In genomic region chr10:17444062-17444714, GRCh38 we compare ENCODE assay signal across 10 cellular contexts. TPM values are rescaled to one million over a fixed set of nuclear protein-coding genes. Genes with fewer than 3 reads are reported as not detected.
DNase-seq lines count a peak whose midpoint lies in the region; ATAC-seq and TF ChIP-seq lines count a peak whose summit lies in the region.
"Had no signal": no experiment of that assay in that cellular context is flagged by ENCODE, and none has a peak within 500 bp of the region (broad histone marks: within the 10 kb centered on the region; RNA-seq: fewer than 3 reads in every experiment).

No MANE protein-coding gene starts in this region.

- intact Hi-C loops in left ventricle myocardium inferior (cut with micrococcal nuclease) (no loop called here), Right ventricle myocardium superior (cut with DNase I) (no loop called here), upper lobe of right lung (cut with DNase I) (no loop called here)
- intact Hi-C loops in activated CD4-positive, alpha-beta memory T cell treated with anti-CD3 and anti-CD28 coated beads for 36 hours (cut with micrococcal nuclease): loop anchor here (1.0 to 5.0 kb wide), 4 partner anchors 8 to 417 kb away; no protein-coding TSS in a partner anchor

- H3K27ac Mint-ChIP-seq in activated CD4-positive, alpha-beta memory T cell treated with anti-CD3 and anti-CD28 coated beads for 36 hours: no peak overlapping the region

- H3K4me3 ChIP-seq in left ventricle myocardium inferior (peak overlapping the region; percentile 1), upper lobe of right lung (no peak overlapping the region)
- H3K4me3 ChIP-seq: adrenal gland had no signal

- H3K4me1 Mint-ChIP-seq in activated CD4-positive, alpha-beta memory T cell treated with anti-CD3 and anti-CD28 coated beads for 36 hours (ENCODE audit: low read depth): peaks cover 13% of the 10 kb centered on the region

- H3K27me3 Mint-ChIP-seq in activated CD4-positive, alpha-beta memory T cell treated with anti-CD3 and anti-CD28 coated beads for 36 hours: peaks cover 17% of the 10 kb centered on the region

- peaks cover 16% of the 10 kb centered on the region for H3K9me3 ChIP-seq in left ventricle myocardium inferior (replicated peaks)
- H3K9me3 ChIP-seq in upper lobe of right lung: peaks cover 10% of the 10 kb centered on the region

- H3K27me3 ChIP-seq in left ventricle myocardium inferior (ENCODE audit: low read depth) (peaks cover 33% of the 10 kb centered on the region), upper lobe of right lung (peaks cover 9% of the 10 kb centered on the region)

- DNase-seq in left ventricle myocardium inferior (no peak), Right ventricle myocardium superior (no peak), upper lobe of right lung (no peak), CD1c-positive myeloid dendritic cell (ENCODE audit: extremely low spot score) (no peak), RWPE1 (ENCODE audit: low spot score) (no peak), NCI-H2227 treated with DMSO at 0.1 percent for 48 hours (lab: John Stamatoyannopoulos, UW) (no peak)
- peak; percentile 38 for DNase-seq in activated CD4-positive, alpha-beta memory T cell treated with anti-CD3 and anti-CD28 coated beads for 36 hours
- DNase-seq: adrenal gland, C1 segment of cervical spinal cord had no signal

- H3K4me3 Mint-ChIP-seq in activated CD4-positive, alpha-beta memory T cell treated with anti-CD3 and anti-CD28 coated beads for 36 hours: peak overlapping the region; percentile 25

- peak overlapping the region; percentile 67 for H3K27ac ChIP-seq in left ventricle myocardium inferior (replicated peaks)
- H3K27ac ChIP-seq in upper lobe of right lung: peak overlapping the region; percentile 33
- H3K27ac ChIP-seq in RWPE1: no peak overlapping the region
- H3K27ac ChIP-seq: adrenal gland had no signal

- H3K4me1 ChIP-seq in left ventricle myocardium inferior: peaks cover 20% of the 10 kb centered on the region
- no peaks in the 10 kb centered on the region for H3K4me1 ChIP-seq in upper lobe of right lung
- H3K4me1 ChIP-seq: adrenal gland had no signal

- TF ChIP-seq CTCF in left ventricle myocardium inferior (IDR thresholded peaks at IDR 0.05; ENCODE audit: borderline replicate concordance) (no peak), upper lobe of right lung (IDR thresholded peaks at IDR 0.05) (no peak), RWPE1 (conservative IDR thresholded peaks at IDR 0.05; ENCODE audit: low read depth) (no peak)

- POLR2A ChIA-PET in activated CD4-positive, alpha-beta memory T cell treated with anti-CD3 and anti-CD28 coated beads for 36 hours (lab: Charles Lee): interaction anchor here (1.1 kb wide), 1 partner anchor 9 kb away, joined by 3 read pairs; no protein-coding TSS in a partner anchor
- POLR2A ChIA-PET in RWPE1 (lab: Yijun Ruan, JAX; ENCODE audit: low non-redundant PET): no interaction called here

- H3K36me3 Mint-ChIP-seq in activated CD4-positive, alpha-beta memory T cell treated with anti-CD3 and anti-CD28 coated beads for 36 hours: peaks cover 6% of the 10 kb centered on the region

- ATAC-seq in Right ventricle myocardium superior (ENCODE audit: poor library complexity) (no peak), HG02870 (IDR thresholded peaks at IDR 0.05; ENCODE audit: unreplicated experiment) (peak; percentile 99), upper lobe of right lung (no peak)

- H3K36me3 ChIP-seq in left ventricle myocardium inferior (peaks cover 19% of the 10 kb centered on the region), upper lobe of right lung (no peaks in the 10 kb centered on the region)
- H3K36me3 ChIP-seq: adrenal gland had no signal

- H3K9me3 Mint-ChIP-seq in activated CD4-positive, alpha-beta memory T cell treated with anti-CD3 and anti-CD28 coated beads for 36 hours: peaks cover 8% of the 10 kb centered on the region

- CTCF ChIA-PET in activated CD4-positive, alpha-beta memory T cell treated with anti-CD3 and anti-CD28 coated beads for 36 hours (lab: Charles Lee): interaction anchor here (0.7 to 1.5 kb wide), 3 partner anchors 10 to 154 kb away, joined by 3 to 4 read pairs (median 3); partner anchors contain the start of gene ST8SIA6
- CTCF ChIA-PET in RWPE1 (lab: Yijun Ruan, JAX): no interaction called here

RNA-seq across cellular contexts. Expression of gene ST8SIA6, which starts 10.2 kb away (rescaled TPM):
- total RNA-seq in left ventricle myocardium inferior: 10.1 TPM
- 6.3 TPM for total RNA-seq in Right ventricle myocardium superior
- under 1 TPM in 1 of 2 experiments, not detected in 1; 0.38 TPM for total RNA-seq in activated CD4-positive, alpha-beta memory T cell treated with anti-CD3 and anti-CD28 coated beads for 36 hours
- 13.9 TPM for total RNA-seq in upper lobe of right lung
